In genomic region chr14:36056846-36057245, GRCh38 we compare ENCODE assay signal across 20 cellular contexts.
"Had no signal": no experiment of that assay in that cellular context is flagged by ENCODE, and none has a peak within 500 bp of the region (broad histone marks: within the 10 kb centered on the region; RNA-seq: fewer than 3 reads in every experiment).

No MANE protein-coding gene starts in this region.

- H3K27me3 ChIP-seq: hepatocyte, transverse colon had no signal

- H3K4me3 Mint-ChIP-seq: activated CD4-positive, alpha-beta memory T cell treated with anti-CD3 and anti-CD28 coated beads for 36 hours; activated naive CD8-positive, alpha-beta T cell; activated T-helper 1 cell treated with anti-CD3 and anti-CD28 coated beads, Interleukin-12 subunit alpha, Interleukin-12 subunit beta, Interleukin-2, Interleukin-4 antibody, amounts not matched to agents 30 ng/mL and 10 ng/mL and 1 ng/mL, durations not matched to agents 14 hours and 24 hours and 36 hours; dendritic cell treated with granulocyte-macrophage colony-stimulating factor and Interleukin-4, amounts not matched to agents 40 ng/mL and 50 ng/mL, for 4 days; effector memory CD8-positive, alpha-beta T cell; natural killer cell; stimulated activated naive CD8-positive, alpha-beta T cell treated with anti-CD3 and anti-CD28 coated beads, Interleukin-15, Interleukin-2, amounts not matched to agents 100 ng/mL and 50 ng/mL, for 24 hours; T-helper 2 cell treated with Interferon-gamma antibody and Interleukin-4, amounts not matched to agents 5 μg/mL and 100 μg/mL, for 36 hours had no signal

- H3K79me2 ChIP-seq: hepatocyte had no signal

- H3K36me3 Mint-ChIP-seq: activated CD4-positive, alpha-beta memory T cell treated with anti-CD3 and anti-CD28 coated beads for 36 hours; activated naive CD8-positive, alpha-beta T cell; natural killer cell had no signal

- H3K27ac Mint-ChIP-seq: activated CD4-positive, alpha-beta memory T cell treated with anti-CD3 and anti-CD28 coated beads for 36 hours; activated naive CD8-positive, alpha-beta T cell; activated T-helper 1 cell treated with anti-CD3 and anti-CD28 coated beads, Interleukin-12 subunit alpha, Interleukin-12 subunit beta, Interleukin-2, Interleukin-4 antibody, amounts not matched to agents 30 ng/mL and 10 ng/mL and 1 ng/mL, durations not matched to agents 14 hours and 24 hours and 36 hours; dendritic cell treated with granulocyte-macrophage colony-stimulating factor and Interleukin-4, amounts not matched to agents 40 ng/mL and 50 ng/mL, for 4 days; effector memory CD8-positive, alpha-beta T cell; natural killer cell; stimulated activated naive CD8-positive, alpha-beta T cell treated with anti-CD3 and anti-CD28 coated beads, Interleukin-15, Interleukin-2, amounts not matched to agents 100 ng/mL and 50 ng/mL, for 24 hours; T-helper 2 cell treated with Interferon-gamma antibody and Interleukin-4, amounts not matched to agents 5 μg/mL and 100 μg/mL, for 36 hours had no signal

- H3K9me3 Mint-ChIP-seq: activated CD4-positive, alpha-beta memory T cell treated with anti-CD3 and anti-CD28 coated beads for 36 hours; activated T-helper 1 cell treated with anti-CD3 and anti-CD28 coated beads, Interleukin-12 subunit alpha, Interleukin-12 subunit beta, Interleukin-2, Interleukin-4 antibody, amounts not matched to agents 30 ng/mL and 10 ng/mL and 1 ng/mL, durations not matched to agents 14 hours and 24 hours and 36 hours; dendritic cell treated with granulocyte-macrophage colony-stimulating factor and Interleukin-4, amounts not matched to agents 40 ng/mL and 50 ng/mL, for 4 days; effector memory CD8-positive, alpha-beta T cell; stimulated activated naive CD8-positive, alpha-beta T cell treated with anti-CD3 and anti-CD28 coated beads, Interleukin-15, Interleukin-2, amounts not matched to agents 100 ng/mL and 50 ng/mL, for 24 hours; T-helper 2 cell treated with Interferon-gamma antibody and Interleukin-4, amounts not matched to agents 5 μg/mL and 100 μg/mL, for 36 hours had no signal

- H3K36me3 ChIP-seq: prostate gland, transverse colon had no signal

- H3K27me3 Mint-ChIP-seq: activated naive CD8-positive, alpha-beta T cell; stimulated activated naive CD8-positive, alpha-beta T cell treated with anti-CD3 and anti-CD28 coated beads, Interleukin-15, Interleukin-2, amounts not matched to agents 100 ng/mL and 50 ng/mL, for 24 hours had no signal

- H2AFZ ChIP-seq: hepatocyte had no signal

- H3K9me3 ChIP-seq: prostate gland, transverse colon had no signal

- H3K4me1 Mint-ChIP-seq: natural killer cell had no signal

- H3K4me3 ChIP-seq: hepatocyte, lung, prostate gland, skin epidermis, transverse colon had no signal

- H3K27ac ChIP-seq: hepatocyte, prostate gland, skin epidermis, transverse colon had no signal

- H3K4me2 ChIP-seq: hepatocyte had no signal

- DNase-seq: activated CD4-positive, alpha-beta memory T cell treated with anti-CD3 and anti-CD28 coated beads for 36 hours; activated CD4-positive, alpha-beta T cell treated with anti-CD3 and anti-CD28 coated beads for 4 hours; activated T-cell treated with anti-CD3 and anti-CD28 coated beads for 4 hours; cerebellar nuclear complex; effector memory CD8-positive, alpha-beta T cell; foreskin fibroblast; left colon; natural killer cell; nucleus accumbens; right cardiac atrium; transverse colon had no signal

- ATAC-seq: effector memory CD8-positive, alpha-beta T cell; left colon; natural killer cell; right cardiac atrium had no signal

- H3K4me1 ChIP-seq: prostate gland, transverse colon had no signal
